ENCODE assay signal across 8 cellular contexts in the genomic region with DNA sequence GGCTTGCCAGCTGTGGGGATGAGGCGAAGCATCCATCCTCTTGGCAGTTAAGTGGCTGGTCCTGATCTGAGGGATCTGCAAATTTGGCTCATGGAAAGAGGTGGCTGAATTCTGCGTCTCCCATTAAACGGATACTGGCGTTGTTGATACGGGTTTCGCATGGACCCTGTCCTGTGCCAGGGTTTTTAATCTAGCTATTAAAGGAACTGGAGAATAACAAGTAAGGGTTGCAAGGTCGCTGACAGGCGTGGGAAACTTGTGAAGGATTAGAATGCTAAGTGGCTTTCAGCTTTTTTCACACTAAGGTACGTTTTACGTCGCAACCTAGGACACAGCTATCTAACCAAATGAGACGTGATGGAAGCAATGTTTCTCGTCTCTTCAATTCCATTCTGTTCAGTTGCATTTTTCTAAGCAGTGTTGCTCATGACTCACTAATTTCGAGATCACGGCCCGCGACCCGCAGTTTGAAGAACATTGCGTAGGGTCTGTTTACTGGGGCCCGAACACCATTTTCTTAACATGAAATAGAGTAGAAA. TPM values are rescaled to one million over a fixed set of nuclear protein-coding genes. Genes with fewer than 3 reads are reported as not detected.
A peak's percentile ranks its signal among the peaks of the same experiment; 100 is the strongest.
DNase-seq lines count a peak whose midpoint lies in the region; ATAC-seq, FAIRE-seq and TF ChIP-seq lines count a peak whose summit lies in the region.

No MANE protein-coding gene starts in this region.

- DNase-seq in NT2/D1 (ENCODE audit: low read depth, low spot score) (no peak), astrocyte of the spinal cord (ENCODE audit: low read depth, low spot score) (peak; percentile 68), kidney (no peak), GM13976 (ENCODE audit: low spot score) (no peak), NCI-H1436 treated with DMSO at 0.1 percent for 48 hours (lab: John Stamatoyannopoulos, UW) (no peak)
- peak; percentile 45 for DNase-seq in stimulated activated naive CD4-positive, alpha-beta T cell treated with Interleukin-2 at 50 U/mL for 16 hours (lab: John Stamatoyannopoulos, UW)

- H3K27ac ChIP-seq in BLaER1 (peak overlapping the region; percentile 97), kidney (ENCODE audit: low read depth in 2 of 2, low read length in 2 of 2) (peak overlapping the region; percentile 97 to 98)

- ATAC-seq in GM21515 (IDR thresholded peaks at IDR 0.05; ENCODE audit: unreplicated experiment) = peak; percentile 14

- H3K9me3 ChIP-seq in BLaER1 (no peaks in the 10 kb centered on the region), NT2/D1 (ENCODE audit: insufficient read depth, low read length) (no peaks in the 10 kb centered on the region), kidney (ENCODE audit: control insufficient read depth in 1 of 2, low read length in 2 of 2) (no peaks in the 10 kb centered on the region)

- peak overlapping the region; percentile 93 for H3K4me3 ChIP-seq in BLaER1
- peak overlapping the region; percentile 98 for H3K4me3 ChIP-seq in NT2/D1 (ENCODE audit: insufficient read length, low read depth)
- H3K4me3 ChIP-seq in astrocyte of the spinal cord (ENCODE audit: low read depth, low read length) = peak overlapping the region; percentile 100
- H3K4me3 ChIP-seq in kidney (ENCODE audit: low read length in 2 of 2) = peak overlapping the region; percentile 93 to 100

- in situ Hi-C loops in astrocyte of the spinal cord (cut with HindIII; ENCODE audit: low sequenced_read_pairs) = no loop called here
- in situ Hi-C loops in GM13976 (cut with MboI; ENCODE audit: low sequenced_read_pairs, unreplicated experiment) = no loop called here

- FAIRE-seq in kidney (lab: Jason Lieb, UNC) = no peak

- H3K36me3 ChIP-seq in BLaER1 (peaks cover 25% of the 10 kb centered on the region), NT2/D1 (ENCODE audit: insufficient read depth, insufficient read length, low read length) (peaks cover 24% of the 10 kb centered on the region), kidney (ENCODE audit: control insufficient read depth in 1 of 2, insufficient read depth in 2 of 2, low read length in 2 of 2) (no peaks in the 10 kb centered on the region)

- H3K27me3 ChIP-seq in BLaER1 (no peaks in the 10 kb centered on the region), NT2/D1 (ENCODE audit: insufficient read depth, insufficient read length) (no peaks in the 10 kb centered on the region)

- H3K4me1 ChIP-seq in BLaER1 = peaks cover 36% of the 10 kb centered on the region
- no peaks in the 10 kb centered on the region for H3K4me1 ChIP-seq in NT2/D1 (ENCODE audit: insufficient read depth, insufficient read length)
- H3K4me1 ChIP-seq in kidney (ENCODE audit: control insufficient read depth in 1 of 2, insufficient read depth in 1 of 2, low read depth in 1 of 2, low read length in 2 of 2) = peaks cover 0 to 3% of the 10 kb centered on the region in 2 donors

- TF ChIP-seq CTCF in astrocyte of the spinal cord (IDR thresholded peaks at IDR 0.05; ENCODE audit: low read depth, low read length) = no peak
- no peak for TF ChIP-seq CTCF in kidney (IDR thresholded peaks at IDR 0.05; ENCODE audit: borderline replicate concordance, extremely low read depth, insufficient read depth)
- no peak for TF ChIP-seq CTCF in GM13976 (IDR thresholded peaks at IDR 0.05; ENCODE audit: borderline replicate concordance, control extremely low read depth, extremely low read depth, insufficient read depth, missing control alignments)

- intact Hi-C loops in kidney (cut with DNase I) = no loop called here

- H3K4me2 ChIP-seq in BLaER1 = peak overlapping the region; percentile 92

- peak overlapping the region; percentile 96 for H3K9ac ChIP-seq in BLaER1
- peak overlapping the region; percentile 82 for H3K9ac ChIP-seq in NT2/D1 (ENCODE audit: insufficient read length, low read depth)
- H3K9ac ChIP-seq in kidney (ENCODE audit: low read length in 2 of 2) = peak overlapping the region; percentile 81 to 99

- peaks cover 49% of the 10 kb centered on the region for H4K20me1 ChIP-seq in BLaER1

RNA-seq across cellular contexts. Expression of a gene that starts 0.9 kb away (rescaled TPM):
- total RNA-seq in kidney = 13.0 TPM
- polyA plus RNA-seq in kidney (ENCODE audit: insufficient read depth, low read depth, low replicate concordance) = 26.7 TPM

RNA-seq across cellular contexts. Expression of a gene that starts 23.1 kb away (rescaled TPM):
- total RNA-seq in kidney = not detected
- not detected for polyA plus RNA-seq in kidney (ENCODE audit: insufficient read depth, low read depth, low replicate concordance)

RNA-seq across cellular contexts. Expression of a gene that starts 56.6 kb away (rescaled TPM):
- 114 TPM for total RNA-seq in kidney
- polyA plus RNA-seq in kidney (ENCODE audit: insufficient read depth, low read depth, low replicate concordance) = 55.8 TPM

Comparison
In these comparisons a context has a peak if more than half of its experiments do, and no peak if none do; other contexts are left out.
1. DNase-seq: peak in astrocyte of the spinal cord (single experiment) and stimulated activated naive CD4-positive, alpha-beta T cell treated with Interleukin-2 at 50 U/mL for 16 hours (single experiment); none in NT2/D1 (single experiment), kidney (single experiment), GM13976 (single experiment) and NCI-H1436 treated with DMSO at 0.1 percent for 48 hours (single experiment).
2. Peak in every context shown above with its lines, with median percentiles within 50 percentile points of each other: H3K4me3 ChIP-seq and H3K9ac ChIP-seq.